33 cellular contexts compared by ENCODE assay signal in genomic region chr1:196674908-196675307, GRCh38. TPM values are rescaled to one million over a fixed set of nuclear protein-coding genes. Genes with fewer than 3 reads are reported as not detected.
"Had no signal": no experiment of that assay in that cellular context is flagged by ENCODE, and none has a peak within 500 bp of the region (broad histone marks: within the 10 kb centered on the region; RNA-seq: fewer than 3 reads in every experiment).

No MANE protein-coding gene starts in this region.

- H3K36me3 ChIP-seq: adrenal gland, ascending aorta, cardiac muscle cell had no signal

- H3K4me1 ChIP-seq: adrenal gland, ascending aorta, body of pancreas had no signal

- H3K9me3 ChIP-seq: adrenal gland, ascending aorta, body of pancreas had no signal

- H3K4me3 ChIP-seq: adrenal gland, ascending aorta, body of pancreas, cardiac muscle cell had no signal

- H3K27me3 ChIP-seq: adrenal gland, ascending aorta, body of pancreas, brain microvascular endothelial cell, cardiac muscle cell had no signal

- ATAC-seq: activated naive CD4-positive, alpha-beta T cell treated with anti-CD3 and anti-CD28 coated beads, Interleukin-2, amount 50 U/mL, for 72 hours; activated naive CD8-positive, alpha-beta T cell treated with anti-CD3 and anti-CD28 coated beads, Interleukin-2, amount 50 U/mL, for 24 hours; activated T-cell treated with anti-CD3 and anti-CD28 coated beads, Interleukin-2, amount 50 U/mL, for 4 hours; activated T-cell treated with anti-CD3 and anti-CD28 coated beads, Interleukin-2, amount 50 U/mL, for 72 hours; activated T-helper 17 cell treated with anti-CD3 and anti-CD28 coated beads, Interleukin-2, amount 50 U/mL, for 72 hours; body of pancreas had no signal

- FAIRE-seq: astrocyte, bronchial epithelial cell had no signal

- DNase-seq: activated effector memory CD4-positive, alpha-beta T cell treated with anti-CD3 and anti-CD28 coated beads, Interleukin-2, amount 50 U/mL, for 16 hours; activated effector memory CD4-positive, alpha-beta T cell treated with Interleukin-2 at 50 U/mL for 16 hours; activated gamma-delta T cell; activated gamma-delta T cell treated with Interleukin-2 at 50 U/mL for 16 hours; activated naive CD4-positive, alpha-beta T cell; activated naive CD4-positive, alpha-beta T cell treated with anti-CD3 and anti-CD28 coated beads for 36 hours; activated naive CD4-positive, alpha-beta T cell treated with anti-CD3 and anti-CD28 coated beads, Interleukin-2, amount 10 ng/mL, durations not matched to agents 7 days and 5 days; activated naive CD4-positive, alpha-beta T cell treated with anti-CD3 and anti-CD28 coated beads, Interleukin-2, amount 50 U/mL, for 16 hours; activated naive CD4-positive, alpha-beta T cell treated with Interleukin-2 at 50 U/mL for 16 hours; activated naive CD8-positive, alpha-beta T cell treated with anti-CD3 and anti-CD28 coated beads for 36 hours; activated naive CD8-positive, alpha-beta T cell treated with anti-CD3 and anti-CD28 coated beads, Interleukin-2, amount 10 ng/mL, durations not matched to agents 7 days and 5 days; activated naive CD8-positive, alpha-beta T cell treated with anti-CD3 and anti-CD28 coated beads, Interleukin-2, amount 50 U/mL, for 24 hours; activated T-cell treated with anti-CD3 and anti-CD28 coated beads, Interleukin-2, amount 50 U/mL, for 1 hour; activated T-cell treated with anti-CD3 and anti-CD28 coated beads, Interleukin-2, amount 50 U/mL, for 24 hours; activated T-cell treated with anti-CD3 and anti-CD28 coated beads, Interleukin-2, amount 50 U/mL, for 4 hours; activated T-cell treated with anti-CD3 and anti-CD28 coated beads, Interleukin-2, amount 50 U/mL, for 48 hours; activated T-cell treated with anti-CD3 and anti-CD28 coated beads, Interleukin-2, amount 50 U/mL, for 72 hours; adrenal gland; amniotic stem cell; amygdala; anterior cingulate cortex; aorta; body of pancreas; brain microvascular endothelial cell; caudate nucleus; central memory CD4-positive, alpha-beta T cell; cerebellar nuclear complex had no signal

- H3K27ac ChIP-seq: adrenal gland, ascending aorta, body of pancreas, brain microvascular endothelial cell, cardiac muscle cell had no signal

RNA-seq across cellular contexts. Expression of gene CFH, which starts 23.1 kb away (rescaled TPM):
- total RNA-seq: activated naive CD4-positive, alpha-beta T cell treated with anti-CD3 and anti-CD28 coated beads for 36 hours had no signal
